In genomic region chr1:23530089-23530749, GRCh38 we compare ENCODE assay signal across 8 cellular contexts. TPM values are rescaled to one million over a fixed set of nuclear protein-coding genes. Genes with fewer than 3 reads are reported as not detected.
A peak's percentile ranks its signal among the peaks of the same experiment; 100 is the strongest.
DNase-seq lines count a peak whose midpoint lies in the region; ATAC-seq and TF ChIP-seq lines count a peak whose summit lies in the region.

No MANE protein-coding gene starts in this region.

- no peak for DNase-seq in T-helper 2 cell treated with Interferon-gamma antibody and Interleukin-4, amounts not matched to agents 5 μg/mL and 100 μg/mL, for 36 hours (ENCODE audit: low spot score)
- no peak for DNase-seq in left ventricle myocardium inferior
- DNase-seq in NCI-H510A (lab: John Stamatoyannopoulos, UW): no peak
- DNase-seq in NCI-H226: no peak
- DNase-seq in NCI-H524 treated with DMSO at 0.1 percent for 48 hours (lab: John Stamatoyannopoulos, UW): no peak

- ATAC-seq in GM18907 (IDR thresholded peaks at IDR 0.05; ENCODE audit: unreplicated experiment): peak; percentile 5
- no peak for ATAC-seq in stimulated activated memory B cell treated with anti-CD40 and anti-IgM and Interleukin-4, amounts not matched to agents 10 μg/mL and 1 μg/mL and 100 μg/mL, for 72 hours

- H3K9me3 ChIP-seq in left ventricle myocardium inferior (replicated peaks): no peaks in the 10 kb centered on the region

- peaks cover 35% of the 10 kb centered on the region for H3K4me1 ChIP-seq in left ventricle myocardium inferior

- peaks cover 71% of the 10 kb centered on the region for H3K4me1 Mint-ChIP-seq in T-helper 2 cell treated with Interferon-gamma antibody and Interleukin-4, amounts not matched to agents 5 μg/mL and 100 μg/mL, for 36 hours (ENCODE audit: low read depth)
- peaks cover 73% of the 10 kb centered on the region for H3K4me1 Mint-ChIP-seq in stimulated activated memory B cell treated with anti-CD40 and anti-IgM and Interleukin-4, amounts not matched to agents 10 μg/mL and 1 μg/mL and 100 μg/mL, for 72 hours

- peak overlapping the region; percentile 96 for H3K4me3 Mint-ChIP-seq in T-helper 2 cell treated with Interferon-gamma antibody and Interleukin-4, amounts not matched to agents 5 μg/mL and 100 μg/mL, for 36 hours
- peak overlapping the region; percentile 71 for H3K4me3 Mint-ChIP-seq in stimulated activated memory B cell treated with anti-CD40 and anti-IgM and Interleukin-4, amounts not matched to agents 10 μg/mL and 1 μg/mL and 100 μg/mL, for 72 hours

- peaks cover 22% of the 10 kb centered on the region for H3K27me3 ChIP-seq in left ventricle myocardium inferior (ENCODE audit: low read depth)

- H3K4me3 ChIP-seq in left ventricle myocardium inferior: peak overlapping the region; percentile 73

- H3K27me3 Mint-ChIP-seq in T-helper 2 cell treated with Interferon-gamma antibody and Interleukin-4, amounts not matched to agents 5 μg/mL and 100 μg/mL, for 36 hours (ENCODE audit: low read depth): no peaks in the 10 kb centered on the region
- H3K27me3 Mint-ChIP-seq in stimulated activated memory B cell treated with anti-CD40 and anti-IgM and Interleukin-4, amounts not matched to agents 10 μg/mL and 1 μg/mL and 100 μg/mL, for 72 hours: no peaks in the 10 kb centered on the region

- H3K36me3 ChIP-seq in left ventricle myocardium inferior: no peaks in the 10 kb centered on the region

- H3K27ac ChIP-seq in 22Rv1 (peak overlapping the region; percentile 98), left ventricle myocardium inferior (replicated peaks) (no peak overlapping the region)

- H3K27ac Mint-ChIP-seq in T-helper 2 cell treated with Interferon-gamma antibody and Interleukin-4, amounts not matched to agents 5 μg/mL and 100 μg/mL, for 36 hours: peak overlapping the region; percentile 92
- H3K27ac Mint-ChIP-seq in stimulated activated memory B cell treated with anti-CD40 and anti-IgM and Interleukin-4, amounts not matched to agents 10 μg/mL and 1 μg/mL and 100 μg/mL, for 72 hours: peak overlapping the region; percentile 78

- peaks cover 43% of the 10 kb centered on the region for H3K36me3 Mint-ChIP-seq in T-helper 2 cell treated with Interferon-gamma antibody and Interleukin-4, amounts not matched to agents 5 μg/mL and 100 μg/mL, for 36 hours (ENCODE audit: low read depth)
- no peaks in the 10 kb centered on the region for H3K36me3 Mint-ChIP-seq in stimulated activated memory B cell treated with anti-CD40 and anti-IgM and Interleukin-4, amounts not matched to agents 10 μg/mL and 1 μg/mL and 100 μg/mL, for 72 hours

- H3K9me3 Mint-ChIP-seq in T-helper 2 cell treated with Interferon-gamma antibody and Interleukin-4, amounts not matched to agents 5 μg/mL and 100 μg/mL, for 36 hours: no peaks in the 10 kb centered on the region
- no peaks in the 10 kb centered on the region for H3K9me3 Mint-ChIP-seq in stimulated activated memory B cell treated with anti-CD40 and anti-IgM and Interleukin-4, amounts not matched to agents 10 μg/mL and 1 μg/mL and 100 μg/mL, for 72 hours

- intact Hi-C loops in left ventricle myocardium inferior (cut with micrococcal nuclease): no loop called here

- TF ChIP-seq CTCF in 22Rv1 (IDR thresholded peaks at IDR 0.05): no peak; the same call in 1 of the 2 replicates
- TF ChIP-seq CTCF in left ventricle myocardium inferior (IDR thresholded peaks at IDR 0.05; ENCODE audit: borderline replicate concordance): no peak

RNA-seq across cellular contexts. Expression of gene E2F2, which starts 0.8 kb away (rescaled TPM):
- total RNA-seq in left ventricle myocardium inferior: 0.16 TPM

RNA-seq across cellular contexts. Expression of gene ID3, which starts 29.1 kb away (rescaled TPM):
- 75.2 TPM for total RNA-seq in left ventricle myocardium inferior

RNA-seq across cellular contexts. Expression of gene ASAP3, which starts 46.2 kb away (rescaled TPM):
- total RNA-seq in left ventricle myocardium inferior: 44.4 TPM
